16 cellular contexts compared by ENCODE assay signal in genomic region chr5:126610163-126610562, GRCh38. TPM values are rescaled to one million over a fixed set of nuclear protein-coding genes. Genes with fewer than 3 reads are reported as not detected.
DNase-seq lines count a peak whose midpoint lies in the region; ATAC-seq and TF ChIP-seq lines count a peak whose summit lies in the region.
"Had no signal": no experiment of that assay in that cellular context is flagged by ENCODE, and none has a peak within 500 bp of the region (broad histone marks: within the 10 kb centered on the region; RNA-seq: fewer than 3 reads in every experiment).

No MANE protein-coding gene starts in this region.

- CTCF ChIA-PET in Panc1 (lab: Charles Lee): interaction anchor here (0.9 kb wide), 1 partner anchor 15 kb away, joined by 5 read pairs; no protein-coding TSS in a partner anchor

- peak overlapping the region; percentile 46 for H3K4ac ChIP-seq in trophoblast cell (ENCODE audit: low read depth, low read length)

- H3K27ac Mint-ChIP-seq in activated T-cell treated with anti-CD3 and anti-CD28 coated beads, Interleukin-2, amount 50 U/mL, for 24 hours: peak overlapping the region; percentile 28
- peak overlapping the region; percentile 50 for H3K27ac Mint-ChIP-seq in endodermal cell

- no peak overlapping the region for H2BK120ac ChIP-seq in trophoblast cell (ENCODE audit: insufficient read depth, low read length, poor library complexity)

- no peaks in the 10 kb centered on the region for H3K9me3 ChIP-seq in Panc1 (ENCODE audit: control insufficient read depth, insufficient read depth, low read depth, low read length)
- no peaks in the 10 kb centered on the region for H3K9me3 ChIP-seq in endodermal cell (ENCODE audit: control insufficient read depth, low read length)
- no peaks in the 10 kb centered on the region for H3K9me3 ChIP-seq in trophoblast cell (ENCODE audit: insufficient read depth, low read depth, low read length)
- no peaks in the 10 kb centered on the region for H3K9me3 ChIP-seq in left ventricle myocardium inferior (replicated peaks)
- H3K9me3 ChIP-seq: Caco-2 had no signal

- H3K18ac ChIP-seq in trophoblast cell (ENCODE audit: low read length): no peak overlapping the region

- peaks cover 15% of the 10 kb centered on the region; the same call in 1 of the 2 replicates for H3K36me3 ChIP-seq in Panc1 (ENCODE audit: control insufficient read depth, insufficient read depth, low read length)
- peaks cover 88% of the 10 kb centered on the region for H3K36me3 ChIP-seq in endodermal cell (ENCODE audit: control insufficient read depth, insufficient read depth, low read length)
- H3K36me3 ChIP-seq in trophoblast cell (ENCODE audit: control insufficient read depth in 1 of 2, insufficient read depth in 2 of 2, low read length in 2 of 2): peaks cover 25 to 27% of the 10 kb centered on the region in 2 experiments
- peaks cover 65% of the 10 kb centered on the region for H3K36me3 ChIP-seq in left ventricle myocardium inferior

- no peak overlapping the region for H2BK12ac ChIP-seq in trophoblast cell (ENCODE audit: low read length)

- TSS peak; percentile 37 for BruUV-seq in Panc1 (replicated peaks; lab: Mats Ljungman, UMichigan)

- TF ChIP-seq CTCF in Panc1 (IDR thresholded peaks at IDR 0.05) (no peak), endodermal cell (conservative IDR thresholded peaks at IDR 0.05) (no peak), left ventricle myocardium inferior (IDR thresholded peaks at IDR 0.05; ENCODE audit: borderline replicate concordance) (no peak)

- no peak overlapping the region for H3K4me2 ChIP-seq in trophoblast cell (ENCODE audit: low read length)

- H3K4me1 ChIP-seq in Panc1 (ENCODE audit: control insufficient read depth, insufficient read depth, low read length) (no peaks in the 10 kb centered on the region), endodermal cell (ENCODE audit: control insufficient read depth, insufficient read depth, low read length) (peaks cover under 1% of the 10 kb centered on the region), trophoblast cell (ENCODE audit: control insufficient read depth in 1 of 2, insufficient read depth in 2 of 2, low read length in 2 of 2) (no peaks in the 10 kb centered on the region), left ventricle myocardium inferior (peaks cover 33% of the 10 kb centered on the region)
- H3K4me1 ChIP-seq: Caco-2 had no signal

- peaks cover 92% of the 10 kb centered on the region for H3K36me3 Mint-ChIP-seq in activated T-cell treated with anti-CD3 and anti-CD28 coated beads, Interleukin-2, amount 50 U/mL, for 24 hours (ENCODE audit: low read depth)
- peaks cover 28% of the 10 kb centered on the region for H3K36me3 Mint-ChIP-seq in activated T-cell treated with anti-CD3 and anti-CD28 coated beads, Interleukin-2, amount 50 U/mL, for 4 hours (ENCODE audit: insufficient read depth)
- H3K36me3 Mint-ChIP-seq in endodermal cell (ENCODE audit: low read depth): peaks cover 74% of the 10 kb centered on the region

- no peak overlapping the region for H3K14ac ChIP-seq in trophoblast cell (ENCODE audit: low read length)

- intact Hi-C loops in Panc1 (cut with micrococcal nuclease; ENCODE audit: unreplicated experiment) (no loop called here), left ventricle myocardium inferior (cut with micrococcal nuclease) (no loop called here)

- H3K4me3 ChIP-seq in Panc1 (ENCODE audit: low read depth in 2 of 2, low read length in 2 of 2) (no peak overlapping the region), endodermal cell (ENCODE audit: low read length) (no peak overlapping the region), trophoblast cell (ENCODE audit: low read depth, low read length) (no peak overlapping the region), left ventricle myocardium inferior (no peak overlapping the region)

- H3K9ac ChIP-seq in endodermal cell (ENCODE audit: extremely low read depth, low read length, poor library complexity, severe bottlenecking) (no peak overlapping the region), trophoblast cell (ENCODE audit: low read length) (no peak overlapping the region)

- H3K27ac ChIP-seq in Panc1 (ENCODE audit: low read length) (no peak overlapping the region), endodermal cell (ENCODE audit: low read depth, low read length) (no peak overlapping the region), trophoblast cell (ENCODE audit: low read depth, low read length) (no peak overlapping the region), left ventricle myocardium inferior (replicated peaks) (no peak overlapping the region)
- H3K27ac ChIP-seq: C4-2B had no signal

- no peak overlapping the region for H4K12ac ChIP-seq in trophoblast cell (ENCODE audit: low read depth, low read length)

- H3K27me3 ChIP-seq in Panc1 (ENCODE audit: control insufficient read depth, insufficient read depth, low read length): no peaks in the 10 kb centered on the region
- no peaks in the 10 kb centered on the region for H3K27me3 ChIP-seq in endodermal cell (ENCODE audit: control insufficient read depth, insufficient read depth, low read length, poor library complexity, severe bottlenecking)
- no peaks in the 10 kb centered on the region for H3K27me3 ChIP-seq in trophoblast cell (ENCODE audit: insufficient read depth, low read length)
- no peaks in the 10 kb centered on the region for H3K27me3 ChIP-seq in left ventricle myocardium inferior (ENCODE audit: low read depth)

- no peak for DNase-seq in activated T-cell treated with anti-CD3 and anti-CD28 coated beads, Interleukin-2, amount 50 U/mL, for 24 hours
- no peak for DNase-seq in activated T-cell treated with anti-CD3 and anti-CD28 coated beads, Interleukin-2, amount 50 U/mL, for 4 hours
- DNase-seq in Panc1 (ENCODE audit: low read depth, low spot score): no peak
- DNase-seq in endodermal cell: no peak
- DNase-seq in trophoblast cell: no peak
- DNase-seq in left ventricle myocardium inferior: no peak
- no peak for DNase-seq in activated CD4-positive, CD25-positive, alpha-beta regulatory T cell treated with anti-CD3 and anti-CD28 coated beads, Interleukin-2, amount 50 U/mL, for 72 hours
- DNase-seq: Caco-2, MM.1S, NCI-H1105, NCI-H1694 treated with DMSO at 0.1 percent for 48 hours, NCI-H446 treated with DMSO at 0.1 percent for 48 hours, NCI-H774 had no signal

- in situ Hi-C loops in Panc1 (cut with HindIII; ENCODE audit: low pct_unique_long_range_greater_than_20kb, low sequenced_read_pairs): no loop called here

- H3K9me3 Mint-ChIP-seq in activated T-cell treated with anti-CD3 and anti-CD28 coated beads, Interleukin-2, amount 50 U/mL, for 24 hours: no peaks in the 10 kb centered on the region
- H3K9me3 Mint-ChIP-seq in activated T-cell treated with anti-CD3 and anti-CD28 coated beads, Interleukin-2, amount 50 U/mL, for 4 hours: no peaks in the 10 kb centered on the region
- H3K9me3 Mint-ChIP-seq in endodermal cell: no peaks in the 10 kb centered on the region
- H3K9me3 Mint-ChIP-seq: H9 had no signal

- H3K4me1 Mint-ChIP-seq in activated T-cell treated with anti-CD3 and anti-CD28 coated beads, Interleukin-2, amount 50 U/mL, for 24 hours (ENCODE audit: low read depth): peaks cover 58% of the 10 kb centered on the region
- H3K4me1 Mint-ChIP-seq in activated T-cell treated with anti-CD3 and anti-CD28 coated beads, Interleukin-2, amount 50 U/mL, for 4 hours (ENCODE audit: low read depth): peaks cover 29% of the 10 kb centered on the region
- peaks cover 5% of the 10 kb centered on the region for H3K4me1 Mint-ChIP-seq in endodermal cell

- 96% methylated on average over 2 of the region's 2 CpGs; no CpG with 5 or more reads in 1 of the 2 experiments for WGBS in endodermal cell (ENCODE audit: insufficient coverage in 1 of 2, insufficient read length in 1 of 2), 2 experiments
- no CpG with 5 or more reads among the region's 2 CpGs for WGBS in trophoblast cell (ENCODE audit: extremely low coverage, insufficient coverage, insufficient read length)

- ATAC-seq in activated T-cell treated with anti-CD3 and anti-CD28 coated beads, Interleukin-2, amount 50 U/mL, for 4 hours: no peak
- ATAC-seq in Panc1: no peak
- ATAC-seq in HG03175 (IDR thresholded peaks at IDR 0.05; ENCODE audit: unreplicated experiment): no peak

- no peak overlapping the region for H2BK5ac ChIP-seq in trophoblast cell (ENCODE audit: low read depth, low read length, poor library complexity)

- no peak overlapping the region for H4K8ac ChIP-seq in trophoblast cell (ENCODE audit: low read depth, low read length)

- H3K79me1 ChIP-seq in trophoblast cell (ENCODE audit: low read length): no peaks in the 10 kb centered on the region

- no peaks in the 10 kb centered on the region for H3K27me3 Mint-ChIP-seq in activated T-cell treated with anti-CD3 and anti-CD28 coated beads, Interleukin-2, amount 50 U/mL, for 24 hours
- H3K27me3 Mint-ChIP-seq in activated T-cell treated with anti-CD3 and anti-CD28 coated beads, Interleukin-2, amount 50 U/mL, for 4 hours (ENCODE audit: low read depth): no peaks in the 10 kb centered on the region
- H3K27me3 Mint-ChIP-seq in endodermal cell (ENCODE audit: insufficient read depth): no peaks in the 10 kb centered on the region

- no peak overlapping the region for H4K91ac ChIP-seq in trophoblast cell (ENCODE audit: low read depth, low read length)

- no peak overlapping the region for H3K4me3 Mint-ChIP-seq in activated T-cell treated with anti-CD3 and anti-CD28 coated beads, Interleukin-2, amount 50 U/mL, for 24 hours
- H3K4me3 Mint-ChIP-seq in activated T-cell treated with anti-CD3 and anti-CD28 coated beads, Interleukin-2, amount 50 U/mL, for 4 hours: no peak overlapping the region
- no peak overlapping the region for H3K4me3 Mint-ChIP-seq in endodermal cell
- H3K4me3 Mint-ChIP-seq: H9 had no signal

- POLR2A ChIA-PET in Panc1 (lab: Charles Lee): interaction anchor here (0.7 kb wide), 1 partner anchor 199 kb away, joined by 3 read pairs; no protein-coding TSS in a partner anchor

- no peak overlapping the region for H3K23ac ChIP-seq in trophoblast cell (ENCODE audit: low read length)

- H3K79me2 ChIP-seq in trophoblast cell (ENCODE audit: control insufficient read depth, insufficient read depth, low read length, poor library complexity): peaks cover 1% of the 10 kb centered on the region

- no peak overlapping the region for H2AFZ ChIP-seq in trophoblast cell (ENCODE audit: insufficient read depth, low read length, poor library complexity)

- no peak overlapping the region for H2AK5ac ChIP-seq in trophoblast cell (ENCODE audit: low read length)

RNA-seq across cellular contexts. Expression of gene PHAX, which starts 9.4 kb away (rescaled TPM):
- total RNA-seq in activated T-cell treated with anti-CD3 and anti-CD28 coated beads, Interleukin-2, amount 50 U/mL, for 4 hours: 10 to 100 TPM; 56.6 to 60.6 (median 56.9) TPM
- total RNA-seq in Panc1 (2021; ENCODE audit: unreplicated experiment) (46.2 TPM), endodermal cell (10 to 100 TPM; 49.9 to 54.1 TPM), left ventricle myocardium inferior (29.4 TPM)
- 55.5 TPM for polyA plus RNA-seq in Panc1 (2012; ENCODE audit: insufficient read length)
- polyA plus RNA-seq in endodermal cell (2013, experiment 1 of 2): 43.9 TPM
- 41.0 TPM for polyA plus RNA-seq in endodermal cell (2013, experiment 2 of 2)
- 33.4 and 34.2 TPM in 2 replicates for polyA plus RNA-seq in trophoblast cell (2013)

RNA-seq across cellular contexts. Expression of gene ALDH7A1, which starts 15.1 kb away (rescaled TPM):
- total RNA-seq in activated T-cell treated with anti-CD3 and anti-CD28 coated beads, Interleukin-2, amount 50 U/mL, for 4 hours: 1 to 10 TPM; 1.1 to 1.5 (median 1.4) TPM
- 52.9 TPM for total RNA-seq in Panc1 (2021; ENCODE audit: unreplicated experiment)
- polyA plus RNA-seq in Panc1 (2012; ENCODE audit: insufficient read length): 60.1 TPM
- 100 to 1,000 TPM; 133 to 192 TPM for total RNA-seq in endodermal cell
- 127 TPM for polyA plus RNA-seq in endodermal cell (2013, experiment 1 of 2)
- 108 TPM for polyA plus RNA-seq in endodermal cell (2013, experiment 2 of 2)
- 102 and 105 TPM in 2 replicates for polyA plus RNA-seq in trophoblast cell (2013)
- 30.5 TPM for total RNA-seq in left ventricle myocardium inferior

Comparison
In these comparisons a context has a peak if more than half of its experiments do, and no peak if none do; other contexts are left out.
1. RNA of gene ALDH7A1, which starts 15.1 kb away (total RNA-seq): 133 to 192 TPM in endodermal cell, 52.9 TPM in Panc1 (single experiment) and 30.5 TPM in left ventricle myocardium inferior (single experiment); 1.1 to 1.5 TPM in activated T-cell treated with anti-CD3 and anti-CD28 coated beads, Interleukin-2, amount 50 U/mL, for 4 hours; every median in the first group is over 10 times any median in the second.